Comparison of ENCODE assay signal across 17 cellular contexts in the genomic region with DNA sequence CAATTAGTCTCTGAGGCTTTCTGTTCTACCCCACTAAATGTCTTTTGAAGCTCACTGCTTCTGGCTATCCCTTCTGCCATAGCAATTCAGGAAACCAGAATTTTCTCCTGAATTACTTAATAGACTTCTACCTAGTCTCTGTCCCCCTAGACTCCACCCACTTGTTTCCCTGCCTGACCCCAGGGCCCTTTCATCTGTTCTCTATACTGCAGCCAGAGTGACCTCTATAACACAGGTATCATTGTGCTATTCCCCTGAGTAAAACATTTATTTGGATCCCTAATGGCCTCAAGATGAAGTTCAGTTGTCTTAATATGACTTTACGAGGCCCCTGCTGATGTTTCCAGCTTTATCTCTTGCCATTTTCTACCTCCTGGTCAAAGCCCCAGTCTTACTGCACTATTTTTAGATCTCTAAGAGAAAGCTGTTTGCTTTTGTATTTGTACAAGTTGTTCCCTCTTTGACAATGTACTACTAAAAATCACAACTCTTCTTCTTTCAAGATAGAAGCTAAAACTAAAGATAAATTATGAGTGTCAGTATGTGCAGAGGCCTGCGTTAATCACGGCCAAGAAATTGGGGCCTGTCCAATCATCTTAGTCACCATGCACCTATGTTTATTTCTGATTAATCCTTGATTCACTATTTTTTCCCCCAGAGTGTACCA. TPM values are rescaled to one million over a fixed set of nuclear protein-coding genes. Genes with fewer than 3 reads are reported as not detected.
DNase-seq lines count a peak whose midpoint lies in the region; ATAC-seq and TF ChIP-seq lines count a peak whose summit lies in the region.
"Had no signal": no experiment of that assay in that cellular context is flagged by ENCODE, and none has a peak within 500 bp of the region (broad histone marks: within the 10 kb centered on the region; RNA-seq: fewer than 3 reads in every experiment).

No MANE protein-coding gene starts in this region.

- H3K9me3 Mint-ChIP-seq in MCF 10A (ENCODE audit: unreplicated experiment), result no peaks in the 10 kb centered on the region
- H3K9me3 Mint-ChIP-seq: activated CD4-positive, alpha-beta memory T cell treated with anti-CD3 and anti-CD28 coated beads, Interleukin-2, amount 10 ng/mL, durations not matched to agents 7 days and 5 days; activated T-cell treated with anti-CD3 and anti-CD28 coated beads, Interleukin-2, amount 50 U/mL, for 72 hours; CD4-positive, CD25-positive, alpha-beta regulatory T cell; natural killer cell treated with Interleukin-12 subunit alpha and Interleukin-12 subunit beta and Interleukin-15 and Interleukin-18, amount 100 ng/mL, for 72 hours had no signal

- no peaks in the 10 kb centered on the region for H3K4me1 Mint-ChIP-seq in MCF 10A (ENCODE audit: insufficient read depth, unreplicated experiment)

- H3K4me1 ChIP-seq in breast epithelium, result no peaks in the 10 kb centered on the region
- peaks cover 0 to 7% of the 10 kb centered on the region in 2 donors for H3K4me1 ChIP-seq in uterus

- no peak overlapping the region for H3K27ac Mint-ChIP-seq in MCF 10A (ENCODE audit: low read depth, unreplicated experiment)
- H3K27ac Mint-ChIP-seq: activated CD4-positive, alpha-beta memory T cell treated with anti-CD3 and anti-CD28 coated beads, Interleukin-2, amount 10 ng/mL, durations not matched to agents 7 days and 5 days; activated T-cell treated with anti-CD3 and anti-CD28 coated beads, Interleukin-2, amount 50 U/mL, for 72 hours; CD4-positive, CD25-positive, alpha-beta regulatory T cell; natural killer cell treated with Interleukin-12 subunit alpha and Interleukin-12 subunit beta and Interleukin-15 and Interleukin-18, amount 100 ng/mL, for 72 hours had no signal

- H3K27me3 ChIP-seq in breast epithelium, result no peaks in the 10 kb centered on the region
- H3K27me3 ChIP-seq in dorsolateral prefrontal cortex, result no peaks in the 10 kb centered on the region
- H3K27me3 ChIP-seq in uterus, result no peaks in the 10 kb centered on the region
- H3K27me3 ChIP-seq: esophagus squamous epithelium had no signal

- TF ChIP-seq CTCF in MCF 10A (IDR thresholded peaks at IDR 0.05; ENCODE audit: unreplicated experiment), result no peak
- TF ChIP-seq CTCF in breast epithelium (IDR thresholded peaks at IDR 0.05), result no peak
- no peak for TF ChIP-seq CTCF in dorsolateral prefrontal cortex (IDR thresholded peaks at IDR 0.05 in 54 of 56, conservative IDR thresholded peaks at IDR 0.05 in 2 of 56; ENCODE audit: low read depth in 1 of 56, partially characterized antibody in 56 of 56)
- no peak for TF ChIP-seq CTCF in uterus (IDR thresholded peaks at IDR 0.05)

- no peak for ATAC-seq in GM21447 (IDR thresholded peaks at IDR 0.05; ENCODE audit: unreplicated experiment)
- ATAC-seq: activated T-cell treated with anti-CD3 and anti-CD28 coated beads, Interleukin-2, amount 50 U/mL, for 72 hours; natural killer cell treated with Interleukin-12 subunit alpha and Interleukin-12 subunit beta and Interleukin-15 and Interleukin-18, amount 100 ng/mL, for 72 hours had no signal

- no peaks in the 10 kb centered on the region for H3K36me3 Mint-ChIP-seq in MCF 10A (ENCODE audit: insufficient read depth, unreplicated experiment)
- H3K36me3 Mint-ChIP-seq: CD4-positive, CD25-positive, alpha-beta regulatory T cell; natural killer cell treated with Interleukin-12 subunit alpha and Interleukin-12 subunit beta and Interleukin-15 and Interleukin-18, amount 100 ng/mL, for 72 hours had no signal

- no peaks in the 10 kb centered on the region for H3K27me3 Mint-ChIP-seq in MCF 10A (ENCODE audit: insufficient read depth, unreplicated experiment)
- H3K27me3 Mint-ChIP-seq: activated CD4-positive, alpha-beta memory T cell treated with anti-CD3 and anti-CD28 coated beads, Interleukin-2, amount 10 ng/mL, durations not matched to agents 7 days and 5 days; CD4-positive, CD25-positive, alpha-beta regulatory T cell; natural killer cell treated with Interleukin-12 subunit alpha and Interleukin-12 subunit beta and Interleukin-15 and Interleukin-18, amount 100 ng/mL, for 72 hours had no signal

- H3K4me3 ChIP-seq in breast epithelium (no peak overlapping the region), dorsolateral prefrontal cortex (no peak overlapping the region), uterus (no peak overlapping the region)
- H3K4me3 ChIP-seq: esophagus squamous epithelium, thoracic aorta had no signal

- DNase-seq in MCF 10A (ENCODE audit: unreplicated experiment), result peak; percentile 35
- no peak for DNase-seq in breast epithelium (ENCODE audit: low spot score in 2 of 2)
- peak in 1 of 10 donors; percentile 19 for DNase-seq in dorsolateral prefrontal cortex
- DNase-seq in islet precursor cell, result peak; percentile 55
- peak; percentile 63 to 82 for DNase-seq in uterus
- no peak for DNase-seq in T-helper 2 cell
- DNase-seq in C1 segment of cervical spinal cord (lab: John Stamatoyannopoulos, UW), result no peak
- DNase-seq: activated CD4-positive, alpha-beta memory T cell treated with anti-CD3 and anti-CD28 coated beads, Interleukin-2, amount 10 ng/mL, durations not matched to agents 7 days and 5 days; activated T-cell treated with anti-CD3 and anti-CD28 coated beads, Interleukin-2, amount 50 U/mL, for 72 hours; CD4-positive, CD25-positive, alpha-beta regulatory T cell; esophagus squamous epithelium; NCI-H187 treated with DMSO at 0.1 percent for 48 hours; stimulated activated CD4-positive, alpha-beta T cell treated with anti-CD3 and anti-CD28 coated beads, Interleukin-2, amount 100 ng/mL, for 24 hours had no signal

- H3K4me3 Mint-ChIP-seq in MCF 10A (ENCODE audit: unreplicated experiment), result no peak overlapping the region
- H3K4me3 Mint-ChIP-seq: activated CD4-positive, alpha-beta memory T cell treated with anti-CD3 and anti-CD28 coated beads, Interleukin-2, amount 10 ng/mL, durations not matched to agents 7 days and 5 days; activated T-cell treated with anti-CD3 and anti-CD28 coated beads, Interleukin-2, amount 50 U/mL, for 72 hours; CD4-positive, CD25-positive, alpha-beta regulatory T cell; natural killer cell treated with Interleukin-12 subunit alpha and Interleukin-12 subunit beta and Interleukin-15 and Interleukin-18, amount 100 ng/mL, for 72 hours had no signal

- H3K9me3 ChIP-seq in breast epithelium, result no peaks in the 10 kb centered on the region
- H3K9me3 ChIP-seq in uterus, result no peaks in the 10 kb centered on the region
- H3K9me3 ChIP-seq: esophagus squamous epithelium, thoracic aorta had no signal

- no TSS peak for BruUV-seq in MCF 10A (replicated peaks; lab: Mats Ljungman, UMichigan)

- TF ChIP-seq POLR2A in breast epithelium (IDR thresholded peaks at IDR 0.05) (no peak), uterus (IDR thresholded peaks at IDR 0.05) (no peak)

- CTCF ChIA-PET in MCF 10A (lab: Yijun Ruan, JAX), result interaction anchor here (0.5 to 2.4 kb wide), 11 partner anchors 19 to 818 kb away, joined by 3 to 9 read pairs (median 3); no protein-coding TSS in a partner anchor

- H3K27ac ChIP-seq in breast epithelium (no peak overlapping the region), dorsolateral prefrontal cortex (peak overlapping the region in 44 of 59 donors; percentile 2 to 80 (median 52)), uterus (peak overlapping the region; percentile 89 to 90)
- H3K27ac ChIP-seq: 22Rv1, thoracic aorta had no signal

- no peaks in the 10 kb centered on the region for H3K36me3 ChIP-seq in breast epithelium
- no peaks in the 10 kb centered on the region for H3K36me3 ChIP-seq in uterus
- H3K36me3 ChIP-seq: esophagus squamous epithelium, thoracic aorta had no signal

- intact Hi-C loops in MCF 10A (cut with micrococcal nuclease) (no loop called here), breast epithelium (cut with DNase I; ENCODE audit: low total_unique reads) (no loop called here), dorsolateral prefrontal cortex (cut with DNase I) (no loop called here), uterus (cut with DNase I; ENCODE audit: low total_unique reads) (no loop called here)

- POLR2A ChIA-PET in MCF 10A (lab: Yijun Ruan, JAX), result interaction anchor here (1.2 to 1.6 kb wide), 2 partner anchors 10 to 41 kb away, joined by 3 read pairs; no protein-coding TSS in a partner anchor

RNA-seq across cellular contexts. Expression of a gene that starts 54.5 kb away (rescaled TPM):
- total RNA-seq in MCF 10A (2022) (20.0 and 24.4 TPM in 2 replicates), breast epithelium (100 to 1,000 TPM in 1 of 3 donors, 10 to 100 TPM in 2; 21.8 to 173 (median 46.9) TPM), dorsolateral prefrontal cortex (1,000 to 10,000 TPM in 2 of 120 experiments, 100 to 1,000 TPM in 118; 155 to 1,070 (median 769) TPM), uterus (100 to 1,000 TPM in 3 of 4 donors, 10 to 100 TPM in 1; 52.6 to 210 (median 111) TPM)

Comparison
In these comparisons a context has a peak if more than half of its experiments do, and no peak if none do; other contexts are left out.
1. DNase-seq: peak in MCF 10A (single experiment), islet precursor cell (single experiment) and uterus (2 of 2); none in breast epithelium (0 of 2), T-helper 2 cell (0 of 5) and C1 segment of cervical spinal cord (0 of 14).
2. H3K27ac ChIP-seq: peak in dorsolateral prefrontal cortex (44 of 59) and uterus (2 of 2); none in breast epithelium (0 of 2).